1 cellular context compared by ENCODE assay signal in genomic region chr1:63773815-63774616, GRCh38.
A peak's percentile ranks its signal among the peaks of the same experiment; 100 is the strongest.
TF ChIP-seq lines count a peak whose summit lies in the region.

Gene ROR1 (plus strand): TSS chr1:63774017.

TF ChIP-seq in H1, 55 proteins besides CTCF, POLR2A, EP300 and RAD21 (continued from another document):
- 0 out of 2 replicates have a peak, but pooled peaks have one; percentile 15 for TF ChIP-seq RXRA (IDR thresholded peaks at IDR 0.05; ENCODE audit: insufficient read depth, low read depth, low read length)
- TF ChIP-seq PHF8 (conservative IDR thresholded peaks at IDR 0.05; ENCODE audit: low read depth, low read length): 0 out of 2 replicates have a peak, but pooled peaks have one; percentile 49
- peak in 1 of 2 experiments; percentile 61; a peak in 2 of 4 replicates for TF ChIP-seq HDAC2 (IDR thresholded peaks at IDR 0.05; ENCODE audit: borderline replicate concordance in 1 of 2, low read depth in 2 of 2, low read length in 2 of 2)
- TF ChIP-seq BRCA1 (IDR thresholded peaks at IDR 0.05; ENCODE audit: low read depth, low read length): no peak
- TF ChIP-seq JUND (IDR thresholded peaks at IDR 0.05; ENCODE audit: low read length): no peak
- no peak for TF ChIP-seq KDM1A (IDR thresholded peaks at IDR 0.05; ENCODE audit: borderline replicate concordance, low read length)
- TF ChIP-seq, protein P1, sequence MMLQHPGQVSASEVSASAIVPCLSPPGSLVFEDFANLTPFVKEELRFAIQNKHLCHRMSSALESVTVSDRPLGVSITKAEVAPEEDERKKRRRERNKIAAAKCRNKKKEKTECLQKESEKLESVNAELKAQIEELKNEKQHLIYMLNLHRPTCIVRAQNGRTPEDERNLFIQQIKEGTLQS (IDR thresholded peaks at IDR 0.05; ENCODE audit: insufficient read depth, low read depth, low read length): no peak
- TF ChIP-seq NANOG (IDR thresholded peaks at IDR 0.05; ENCODE audit: insufficient read depth, low read depth, low read length, poor library complexity, severe bottlenecking): no peak
- no peak for TF ChIP-seq KDM5A (IDR thresholded peaks at IDR 0.05; ENCODE audit: low read length)
- no peak for TF ChIP-seq JUN (IDR thresholded peaks at IDR 0.05; ENCODE audit: low read depth, low read length)
- no peak for TF ChIP-seq HDAC6 (IDR thresholded peaks at IDR 0.05; ENCODE audit: low read depth, low read length)
- no peak for TF ChIP-seq YY1 (IDR thresholded peaks at IDR 0.05; ENCODE audit: low read depth, low read length)
- TF ChIP-seq MAFK (IDR thresholded peaks at IDR 0.05; ENCODE audit: low read depth, low read length): no peak
- no peak for TF ChIP-seq USF2 (IDR thresholded peaks at IDR 0.05; ENCODE audit: low read length)
- peak; percentile 81 for TF ChIP-seq KDM4A (IDR thresholded peaks at IDR 0.05; ENCODE audit: low read depth, low read length, severe bottlenecking)
- TF ChIP-seq EZH2 (IDR thresholded peaks at IDR 0.05; ENCODE audit: low read depth, low read length, severe bottlenecking): no peak
- TF ChIP-seq TAF1 (IDR thresholded peaks at IDR 0.05; ENCODE audit: low read depth, low read length): no peak; the same call in 1 of the 2 replicates
- TF ChIP-seq EGR1 (IDR thresholded peaks at IDR 0.05; ENCODE audit: borderline replicate concordance, low read depth, low read length): no peak
- TF ChIP-seq CHD7 (IDR thresholded peaks at IDR 0.05; ENCODE audit: insufficient replicate concordance, low read length): no peak
- no peak for TF ChIP-seq ZNF274 (IDR thresholded peaks at IDR 0.05; ENCODE audit: borderline replicate concordance, extremely low read depth, low read length)
- no peak for TF ChIP-seq CHD1 (IDR thresholded peaks at IDR 0.05; ENCODE audit: low read depth, low read length)
- TF ChIP-seq BACH1 (IDR thresholded peaks at IDR 0.05; ENCODE audit: low read length): peak; percentile 49; the same call in 1 of the 2 replicates
- no peak for TF ChIP-seq POU5F1 (IDR thresholded peaks at IDR 0.05; ENCODE audit: low read depth, low read length)
- no peak for TF ChIP-seq SIX5 (IDR thresholded peaks at IDR 0.05; ENCODE audit: low read depth, low read length)
- TF ChIP-seq GTF2F1 (IDR thresholded peaks at IDR 0.05; ENCODE audit: borderline replicate concordance, low read depth, low read length): no peak
- TF ChIP-seq, protein P2, sequence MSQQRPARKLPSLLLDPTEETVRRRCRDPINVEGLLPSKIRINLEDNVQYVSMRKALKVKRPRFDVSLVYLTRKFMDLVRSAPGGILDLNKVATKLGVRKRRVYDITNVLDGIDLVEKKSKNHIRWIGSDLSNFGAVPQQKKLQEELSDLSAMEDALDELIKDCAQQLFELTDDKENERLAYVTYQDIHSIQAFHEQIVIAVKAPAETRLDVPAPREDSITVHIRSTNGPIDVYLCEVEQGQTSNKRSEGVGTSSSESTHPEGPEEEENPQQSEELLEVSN (IDR thresholded peaks at IDR 0.05): peak; percentile 94
- peak; percentile 47; the same call in 1 of the 2 replicates for TF ChIP-seq CREB1 (IDR thresholded peaks at IDR 0.05)
- TF ChIP-seq RFX5 (IDR thresholded peaks at IDR 0.05; ENCODE audit: borderline replicate concordance, low read depth, low read length): no peak
- TF ChIP-seq CBX8 (IDR thresholded peaks at IDR 0.05; ENCODE audit: borderline replicate concordance, low read depth, low read length): no peak
- peak; percentile 46; the same call in 1 of the 2 replicates for TF ChIP-seq POLR2AphosphoS5 (IDR thresholded peaks at IDR 0.05; ENCODE audit: low read depth, low read length)
- no peak for TF ChIP-seq CBX5 (IDR thresholded peaks at IDR 0.05; ENCODE audit: low read depth, low read length)
- peak; percentile 49 for TF ChIP-seq CTBP2 (IDR thresholded peaks at IDR 0.05; ENCODE audit: borderline replicate concordance, insufficient read depth, insufficient read length, low read length)
- no peak for TF ChIP-seq SUZ12 (IDR thresholded peaks at IDR 0.05; ENCODE audit: low read length)
- TF ChIP-seq SIRT6 (IDR thresholded peaks at IDR 0.05; ENCODE audit: low read length): no peak
- peak; percentile 92 for TF ChIP-seq MAX (IDR thresholded peaks at IDR 0.05)
- TF ChIP-seq TAF7 (optimal IDR thresholded peaks at IDR 0.05; ENCODE audit: borderline replicate concordance, low read depth, low read length): peak; percentile 60
- TF ChIP-seq CEBPB (IDR thresholded peaks at IDR 0.05; ENCODE audit: low read depth, low read length): no peak
- TF ChIP-seq GABPA (IDR thresholded peaks at IDR 0.05; ENCODE audit: borderline replicate concordance, insufficient read depth, low read length): no peak
- TF ChIP-seq SIN3A (conservative IDR thresholded peaks at IDR 0.05 in 1 of 2, IDR thresholded peaks at IDR 0.05 in 1 of 2; ENCODE audit: low read depth in 1 of 2, low read length in 2 of 2): peak in 1 of 2 experiments; percentile 76; a peak in 3 of 4 replicates
- TF ChIP-seq FOSL1 (IDR thresholded peaks at IDR 0.05; ENCODE audit: insufficient read depth, low read depth, low read length): no peak
- no peak for TF ChIP-seq RNF2 (IDR thresholded peaks at IDR 0.05; ENCODE audit: borderline replicate concordance, low read depth, low read length, missing control alignments, poor library complexity, severe bottlenecking)
- peak; percentile 62; the same call in 1 of the 2 replicates for TF ChIP-seq TBP (IDR thresholded peaks at IDR 0.05; ENCODE audit: low read depth, low read length)
